ENCODE assay signal across 1 cellular context in genomic region chr1:20788489-20788795, GRCh38.
TF ChIP-seq lines count a peak whose summit lies in the region.

No MANE protein-coding gene starts in this region.

TF ChIP-seq in H1, 55 proteins besides CTCF, POLR2A, EP300 and RAD21:
- TF ChIP-seq TAF1 (IDR thresholded peaks at IDR 0.05; ENCODE audit: low read depth, low read length) (no peak), SIRT6 (IDR thresholded peaks at IDR 0.05; ENCODE audit: low read length) (no peak), HDAC2 (IDR thresholded peaks at IDR 0.05; ENCODE audit: borderline replicate concordance in 1 of 2, low read depth in 2 of 2, low read length in 2 of 2) (no peak), ZNF274 (IDR thresholded peaks at IDR 0.05; ENCODE audit: borderline replicate concordance, extremely low read depth, low read length) (no peak), SIX5 (IDR thresholded peaks at IDR 0.05; ENCODE audit: low read depth, low read length) (no peak), CEBPB (IDR thresholded peaks at IDR 0.05; ENCODE audit: low read depth, low read length) (no peak), SUZ12 (IDR thresholded peaks at IDR 0.05; ENCODE audit: low read length) (no peak), SP4 (IDR thresholded peaks at IDR 0.05; ENCODE audit: low read length) (no peak), EZH2 (IDR thresholded peaks at IDR 0.05; ENCODE audit: low read depth, low read length, severe bottlenecking) (no peak), TAF7 (optimal IDR thresholded peaks at IDR 0.05; ENCODE audit: borderline replicate concordance, low read depth, low read length) (no peak)
TF ChIP-seq in H1: peak in this region for 0.
